Comparison of ENCODE assay signal across 23 cellular contexts in the genomic region with DNA sequence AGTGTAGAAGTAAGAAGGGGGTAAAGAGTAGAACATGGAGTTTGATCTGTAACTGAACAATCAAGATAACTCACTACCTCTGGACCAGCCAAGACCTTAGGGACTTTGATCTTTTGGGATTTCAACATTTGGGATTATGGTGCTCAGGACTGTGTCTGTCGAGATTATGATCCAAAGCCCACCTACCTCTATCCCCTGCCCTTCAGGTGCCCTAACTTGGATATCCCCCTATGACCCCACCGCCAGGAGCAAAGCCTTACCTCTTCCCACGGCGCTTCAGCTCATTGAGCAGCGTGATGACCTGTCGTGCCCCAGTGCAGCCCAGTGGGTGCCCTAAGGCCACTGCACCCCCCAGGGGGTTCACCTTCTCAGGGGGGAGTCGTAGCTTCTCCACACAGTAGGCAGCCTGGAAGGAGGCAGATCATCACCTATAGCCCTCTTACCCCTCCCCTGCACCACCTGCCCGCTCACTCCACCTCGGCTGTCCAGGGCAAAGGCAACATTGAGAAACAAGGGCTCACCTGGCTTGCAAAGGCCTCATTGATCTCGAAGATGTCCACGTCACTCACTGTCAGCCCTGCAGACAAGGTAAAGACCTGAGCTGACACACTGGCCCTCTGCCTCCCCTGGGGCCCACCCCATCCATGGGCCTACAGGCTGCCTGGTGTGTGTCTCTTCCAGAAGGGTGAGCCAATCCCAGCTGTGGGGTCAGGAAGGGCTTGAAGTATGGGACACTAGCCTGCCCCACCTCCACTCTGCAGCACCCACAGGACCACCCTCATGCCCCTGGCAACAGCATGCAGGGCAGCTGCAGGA. TPM values are rescaled to one million over a fixed set of nuclear protein-coding genes. Genes with fewer than 3 reads are reported as not detected.
DNase-seq lines count a peak whose midpoint lies in the region; ATAC-seq and TF ChIP-seq lines count a peak whose summit lies in the region.
"Had no signal": no experiment of that assay in that cellular context is flagged by ENCODE, and none has a peak within 500 bp of the region (broad histone marks: within the 10 kb centered on the region; RNA-seq: fewer than 3 reads in every experiment).

No MANE protein-coding gene starts in this region.

- no peak for DNase-seq in activated CD8-positive, alpha-beta T cell treated with anti-CD3 and anti-CD28 coated beads for 36 hours
- no peak for DNase-seq in activated CD8-positive, alpha-beta T cell treated with anti-CD3 and anti-CD28 coated beads, Interleukin-2, amount 10 ng/mL, durations not matched to agents 7 days and 5 days
- DNase-seq in D341Med (ENCODE audit: low spot score) (peak; percentile 10), omental fat pad (ENCODE audit: low spot score) (peak; percentile 7), WERI-Rb-1 (no peak), germinal center (ENCODE audit: low spot score) (no peak)
- DNase-seq: activated CD4-positive, alpha-beta T cell treated with anti-CD3 and anti-CD28 coated beads, Interleukin-2, amount 10 ng/mL, durations not matched to agents 7 days and 5 days; activated naive CD4-positive, alpha-beta T cell treated with anti-CD3 and anti-CD28 coated beads, Interleukin-2, amount 50 U/mL, for 16 hours; activated T-cell treated with anti-CD3 and anti-CD28 coated beads, Interleukin-2, amount 50 U/mL, for 4 hours; anterior cingulate cortex; DMS53; GDM1; heart right ventricle; NCI-H1105; NCI-H1930 had no signal

- H3K36me3 Mint-ChIP-seq in activated CD8-positive, alpha-beta T cell treated with anti-CD3 and anti-CD28 coated beads for 36 hours (ENCODE audit: low read depth), result peaks cover 48% of the 10 kb centered on the region
- H3K36me3 Mint-ChIP-seq in activated CD8-positive, alpha-beta T cell treated with anti-CD3 and anti-CD28 coated beads, Interleukin-2, amount 10 ng/mL, durations not matched to agents 7 days and 5 days (ENCODE audit: low read depth), result peaks cover 68% of the 10 kb centered on the region

- no peak for TF ChIP-seq EP300 in gastroesophageal sphincter (IDR thresholded peaks at IDR 0.05)

- H3K27ac ChIP-seq in gastroesophageal sphincter, result no peak overlapping the region
- no peak overlapping the region for H3K27ac ChIP-seq in WERI-Rb-1
- H3K27ac ChIP-seq: heart right ventricle had no signal

- TF ChIP-seq CTCF in activated CD8-positive, alpha-beta T cell treated with anti-CD3 and anti-CD28 coated beads for 36 hours (IDR thresholded peaks at IDR 0.05), result no peak
- TF ChIP-seq CTCF in gastroesophageal sphincter (IDR thresholded peaks at IDR 0.05) (no peak), omental fat pad (IDR thresholded peaks at IDR 0.05) (no peak), WERI-Rb-1 (IDR thresholded peaks at IDR 0.05; ENCODE audit: low read depth, low read length) (no peak)

- POLR2A ChIA-PET in activated CD8-positive, alpha-beta T cell treated with anti-CD3 and anti-CD28 coated beads for 36 hours (lab: Charles Lee), result interaction anchor here (1.0 kb wide), 1 partner anchor 96 kb away, joined by 3 read pairs; no protein-coding TSS in a partner anchor
- POLR2A ChIA-PET in activated CD8-positive, alpha-beta T cell treated with anti-CD3 and anti-CD28 coated beads, Interleukin-2, amount 10 ng/mL, durations not matched to agents 7 days and 5 days (lab: Charles Lee), result no interaction called here

- H3K9me3 ChIP-seq in gastroesophageal sphincter (no peaks in the 10 kb centered on the region), WERI-Rb-1 (ENCODE audit: severe bottlenecking) (no peaks in the 10 kb centered on the region)
- H3K9me3 ChIP-seq: heart right ventricle had no signal

- intact Hi-C loops in activated CD8-positive, alpha-beta T cell treated with anti-CD3 and anti-CD28 coated beads for 36 hours (cut with micrococcal nuclease), result no loop called here

- no peaks in the 10 kb centered on the region for H3K27me3 Mint-ChIP-seq in activated CD8-positive, alpha-beta T cell treated with anti-CD3 and anti-CD28 coated beads for 36 hours
- H3K27me3 Mint-ChIP-seq in activated CD8-positive, alpha-beta T cell treated with anti-CD3 and anti-CD28 coated beads, Interleukin-2, amount 10 ng/mL, durations not matched to agents 7 days and 5 days (ENCODE audit: low read depth), result no peaks in the 10 kb centered on the region
- H3K27me3 Mint-ChIP-seq: activated CD4-positive, alpha-beta T cell treated with anti-CD3 and anti-CD28 coated beads, Interleukin-2, amount 10 ng/mL, durations not matched to agents 7 days and 5 days; dendritic cell treated with granulocyte-macrophage colony-stimulating factor and Interleukin-4, amounts not matched to agents 40 ng/mL and 50 ng/mL, for 4 days; IgD-negative memory B cell had no signal

- H3K4me3 ChIP-seq in gastroesophageal sphincter (no peak overlapping the region), WERI-Rb-1 (ENCODE audit: low read depth, low read length) (no peak overlapping the region)
- H3K4me3 ChIP-seq: GM23338, heart right ventricle had no signal

- H3K36me3 ChIP-seq in gastroesophageal sphincter (peaks cover 0 to 100% of the 10 kb centered on the region in 2 donors), WERI-Rb-1 (peaks cover 62% of the 10 kb centered on the region)

- WGBS in gastroesophageal sphincter (ENCODE audit: low coverage in 1 of 2), 2 donors, result 100% methylated on average over 3 of the region's 11 CpGs; no CpG with 5 or more reads in 1 of the 2 donors

- H3K4me1 ChIP-seq in gastroesophageal sphincter, result no peaks in the 10 kb centered on the region

- H3K4me3 Mint-ChIP-seq in activated CD8-positive, alpha-beta T cell treated with anti-CD3 and anti-CD28 coated beads for 36 hours, result no peak overlapping the region
- no peak overlapping the region for H3K4me3 Mint-ChIP-seq in activated CD8-positive, alpha-beta T cell treated with anti-CD3 and anti-CD28 coated beads, Interleukin-2, amount 10 ng/mL, durations not matched to agents 7 days and 5 days
- H3K4me3 Mint-ChIP-seq: activated CD4-positive, alpha-beta T cell treated with anti-CD3 and anti-CD28 coated beads, Interleukin-2, amount 10 ng/mL, durations not matched to agents 7 days and 5 days; activated T-cell treated with anti-CD3 and anti-CD28 coated beads, Interleukin-2, amount 50 U/mL, for 4 hours; dendritic cell treated with granulocyte-macrophage colony-stimulating factor and Interleukin-4, amounts not matched to agents 40 ng/mL and 50 ng/mL, for 4 days; GM23338; IgD-negative memory B cell; nephron; T-helper 2 cell treated with Interferon-gamma antibody and Interleukin-4, amounts not matched to agents 5 μg/mL and 100 μg/mL, for 36 hours had no signal

- no peak for ATAC-seq in activated CD8-positive, alpha-beta T cell treated with anti-CD3 and anti-CD28 coated beads for 36 hours
- no peak for ATAC-seq in activated CD8-positive, alpha-beta T cell treated with anti-CD3 and anti-CD28 coated beads, Interleukin-2, amount 10 ng/mL, durations not matched to agents 7 days and 5 days
- ATAC-seq in gastroesophageal sphincter, result peak; percentile 11
- ATAC-seq in omental fat pad (ENCODE audit: low FRiP score), result no peak
- ATAC-seq in GM21360 (IDR thresholded peaks at IDR 0.05; ENCODE audit: unreplicated experiment), result no peak
- ATAC-seq: activated T-cell treated with anti-CD3 and anti-CD28 coated beads, Interleukin-2, amount 50 U/mL, for 4 hours; GM23338; heart right ventricle; SK-N-SH treated with all-trans-retinoic acid at 6 μM for 48 hours had no signal

- CTCF ChIA-PET in activated CD8-positive, alpha-beta T cell treated with anti-CD3 and anti-CD28 coated beads for 36 hours (lab: Charles Lee), result no interaction called here
- CTCF ChIA-PET in activated CD8-positive, alpha-beta T cell treated with anti-CD3 and anti-CD28 coated beads, Interleukin-2, amount 10 ng/mL, durations not matched to agents 7 days and 5 days (lab: Charles Lee), result no interaction called here

- no peaks in the 10 kb centered on the region for H3K27me3 ChIP-seq in gastroesophageal sphincter
- no peaks in the 10 kb centered on the region for H3K27me3 ChIP-seq in WERI-Rb-1 (ENCODE audit: insufficient read depth, low read depth, severe bottlenecking)
- H3K27me3 ChIP-seq: heart right ventricle had no signal

- H3K4me1 Mint-ChIP-seq in activated CD8-positive, alpha-beta T cell treated with anti-CD3 and anti-CD28 coated beads for 36 hours (ENCODE audit: low read depth), result peaks cover 5% of the 10 kb centered on the region
- peaks cover 9% of the 10 kb centered on the region for H3K4me1 Mint-ChIP-seq in activated CD8-positive, alpha-beta T cell treated with anti-CD3 and anti-CD28 coated beads, Interleukin-2, amount 10 ng/mL, durations not matched to agents 7 days and 5 days (ENCODE audit: low read depth)
- H3K4me1 Mint-ChIP-seq: GM23338, nephron had no signal

- no peaks in the 10 kb centered on the region for H3K9me3 Mint-ChIP-seq in activated CD8-positive, alpha-beta T cell treated with anti-CD3 and anti-CD28 coated beads for 36 hours
- no peaks in the 10 kb centered on the region for H3K9me3 Mint-ChIP-seq in activated CD8-positive, alpha-beta T cell treated with anti-CD3 and anti-CD28 coated beads, Interleukin-2, amount 10 ng/mL, durations not matched to agents 7 days and 5 days (ENCODE audit: insufficient read depth)
- H3K9me3 Mint-ChIP-seq: activated CD4-positive, alpha-beta T cell treated with anti-CD3 and anti-CD28 coated beads, Interleukin-2, amount 10 ng/mL, durations not matched to agents 7 days and 5 days; activated T-cell treated with anti-CD3 and anti-CD28 coated beads, Interleukin-2, amount 50 U/mL, for 4 hours; dendritic cell treated with granulocyte-macrophage colony-stimulating factor and Interleukin-4, amounts not matched to agents 40 ng/mL and 50 ng/mL, for 4 days; GM23338; IgD-negative memory B cell; nephron; T-helper 2 cell treated with Interferon-gamma antibody and Interleukin-4, amounts not matched to agents 5 μg/mL and 100 μg/mL, for 36 hours had no signal

- H3K27ac Mint-ChIP-seq in activated CD8-positive, alpha-beta T cell treated with anti-CD3 and anti-CD28 coated beads for 36 hours, result peak overlapping the region; percentile 8
- H3K27ac Mint-ChIP-seq in activated CD8-positive, alpha-beta T cell treated with anti-CD3 and anti-CD28 coated beads, Interleukin-2, amount 10 ng/mL, durations not matched to agents 7 days and 5 days, result no peak overlapping the region
- H3K27ac Mint-ChIP-seq: activated CD4-positive, alpha-beta T cell treated with anti-CD3 and anti-CD28 coated beads, Interleukin-2, amount 10 ng/mL, durations not matched to agents 7 days and 5 days; dendritic cell treated with granulocyte-macrophage colony-stimulating factor and Interleukin-4, amounts not matched to agents 40 ng/mL and 50 ng/mL, for 4 days; GM23338; IgD-negative memory B cell; nephron; T-helper 2 cell treated with Interferon-gamma antibody and Interleukin-4, amounts not matched to agents 5 μg/mL and 100 μg/mL, for 36 hours had no signal

- TF ChIP-seq POLR2A in gastroesophageal sphincter (IDR thresholded peaks at IDR 0.05), result no peak

RNA-seq across cellular contexts. Expression of a gene that starts 11.4 kb away (rescaled TPM):
- total RNA-seq in activated CD8-positive, alpha-beta T cell treated with anti-CD3 and anti-CD28 coated beads for 36 hours, result 10 to 100 TPM; 70.1 to 72.0 TPM
- 100 to 1,000 TPM in 1 of 2 experiments, 10 to 100 TPM in 1; 99.7 to 104 TPM for total RNA-seq in activated CD8-positive, alpha-beta T cell treated with anti-CD3 and anti-CD28 coated beads, Interleukin-2, amount 10 ng/mL, durations not matched to agents 7 days and 5 days
- total RNA-seq in gastroesophageal sphincter (10 to 100 TPM; 28.3 to 46.6 (median 41.2) TPM), omental fat pad (10 to 100 TPM; 48.1 to 69.5 (median 62.5) TPM)

RNA-seq across cellular contexts. Expression of a gene that starts 12.9 kb away (rescaled TPM):
- total RNA-seq in activated CD8-positive, alpha-beta T cell treated with anti-CD3 and anti-CD28 coated beads for 36 hours, result 10 to 100 TPM; 29.3 to 31.8 TPM
- 10 to 100 TPM; 72.5 to 78.6 TPM for total RNA-seq in activated CD8-positive, alpha-beta T cell treated with anti-CD3 and anti-CD28 coated beads, Interleukin-2, amount 10 ng/mL, durations not matched to agents 7 days and 5 days
- total RNA-seq in gastroesophageal sphincter (10 to 100 TPM; 18.5 to 36.8 (median 29.6) TPM), omental fat pad (10 to 100 TPM; 37.6 to 78.0 (median 53.6) TPM)

RNA-seq across cellular contexts. Expression of a gene that starts 39.8 kb away (rescaled TPM):
- total RNA-seq in activated CD8-positive, alpha-beta T cell treated with anti-CD3 and anti-CD28 coated beads for 36 hours, result 10 to 100 TPM; 56.5 to 57.9 TPM
- total RNA-seq in activated CD8-positive, alpha-beta T cell treated with anti-CD3 and anti-CD28 coated beads, Interleukin-2, amount 10 ng/mL, durations not matched to agents 7 days and 5 days, result 10 to 100 TPM; 56.9 to 60.3 TPM
- total RNA-seq in gastroesophageal sphincter (10 to 100 TPM; 29.5 to 41.0 (median 34.3) TPM), omental fat pad (10 to 100 TPM; 29.8 to 51.7 (median 45.5) TPM)

Comparison
In these comparisons a context has a peak if more than half of its experiments do, and no peak if none do; other contexts are left out.
1. DNase-seq: peak in D341Med (single experiment) and omental fat pad (single experiment); none in activated CD8-positive, alpha-beta T cell treated with anti-CD3 and anti-CD28 coated beads for 36 hours (single experiment), activated CD8-positive, alpha-beta T cell treated with anti-CD3 and anti-CD28 coated beads, Interleukin-2, amount 10 ng/mL, durations not matched to agents 7 days and 5 days (single experiment), WERI-Rb-1 (single experiment) and germinal center (single experiment).